Comparison of ENCODE assay signal across 1 cellular context in genomic region chr1:234143681-234144080, GRCh38.
TF ChIP-seq lines count a peak whose summit lies in the region.

No MANE protein-coding gene starts in this region.

TF ChIP-seq in IMR-90, 13 proteins besides CTCF, POLR2A, EP300 and RAD21 (continued from another document):
- TF ChIP-seq MXI1 (IDR thresholded peaks at IDR 0.05; ENCODE audit: borderline replicate concordance, low read depth, low read length), result no peak
